ENCODE assay signal across 8 cellular contexts in genomic region chrX:78327370-78328048, GRCh38. TPM values are rescaled to one million over a fixed set of nuclear protein-coding genes. Genes with fewer than 3 reads are reported as not detected.
DNase-seq lines count a peak whose midpoint lies in the region; ATAC-seq and FAIRE-seq lines count a peak whose summit lies in the region.

TSS of gene CYSLTR1 (minus strand) at chrX:78327611. CDS start at chrX:78273746, 53,865 bp downstream.

- peak; percentile 44 for ATAC-seq in GM18519 (IDR thresholded peaks at IDR 0.05; ENCODE audit: low FRiP score, unreplicated experiment)
- peak; percentile 49 for ATAC-seq in HG02798 (IDR thresholded peaks at IDR 0.05; ENCODE audit: poor library complexity, unreplicated experiment)
- peak; percentile 64 for ATAC-seq in naive B cell (ENCODE audit: low read depth in 2 of 2)

- peaks cover 43 to 61% (median 53%) of the 10 kb centered on the region in 3 donors for H3K4me1 Mint-ChIP-seq in naive B cell

- H3K27me3 Mint-ChIP-seq in naive B cell = no peaks in the 10 kb centered on the region

- H3K9me3 Mint-ChIP-seq in naive B cell = no peaks in the 10 kb centered on the region

- no peaks in the 10 kb centered on the region for H3K36me3 Mint-ChIP-seq in naive B cell

- peak within 1 kb of the TSS; percentile 47 to 96 (median 86) for H3K27ac Mint-ChIP-seq in naive B cell

- no peak for FAIRE-seq in RCC 7860 (lab: Jason Lieb, UNC)

- peak within 1 kb of the TSS; percentile 62 to 92 (median 88) for H3K4me3 Mint-ChIP-seq in naive B cell

- peak; percentile 89 for DNase-seq in SIG-M5 treated with dmso at 0.1 percent for 504 hours (lab: John Stamatoyannopoulos, UW; ENCODE audit: unreplicated experiment)
- peak; percentile 42 for DNase-seq in naive B cell
- DNase-seq in RCC 7860 (ENCODE audit: low spot score) = no peak
- DNase-seq in NCI-H2081 (lab: John Stamatoyannopoulos, UW) = no peak
- DNase-seq in NCI-H1105 (lab: John Stamatoyannopoulos, UW) = no peak
- DNase-seq in activated effector memory CD4-positive, alpha-beta T cell treated with anti-CD3 and anti-CD28 coated beads, Interleukin-2, amount 50 U/mL, for 16 hours = no peak

RNA-seq across cellular contexts. Expression of gene CYSLTR1, which starts in this region (rescaled TPM):
- 10 to 100 TPM; 39.5 to 58.7 (median 50.2) TPM for polyA plus RNA-seq in naive B cell (ENCODE audit: low read depth in 6 of 6)

Comparison
In these comparisons a context has a peak if more than half of its experiments do, and no peak if none do; other contexts are left out.
1. DNase-seq: peak in SIG-M5 treated with dmso at 0.1 percent for 504 hours (single experiment) and naive B cell (single experiment); none in RCC 7860 (single experiment), NCI-H2081 (0 of 2), NCI-H1105 (single experiment) and activated effector memory CD4-positive, alpha-beta T cell treated with anti-CD3 and anti-CD28 coated beads, Interleukin-2, amount 50 U/mL, for 16 hours (single experiment).
2. Peak in every context shown above with its lines, with median percentiles within 50 percentile points of each other: ATAC-seq.